8 cellular contexts compared by ENCODE assay signal in the genomic region with DNA sequence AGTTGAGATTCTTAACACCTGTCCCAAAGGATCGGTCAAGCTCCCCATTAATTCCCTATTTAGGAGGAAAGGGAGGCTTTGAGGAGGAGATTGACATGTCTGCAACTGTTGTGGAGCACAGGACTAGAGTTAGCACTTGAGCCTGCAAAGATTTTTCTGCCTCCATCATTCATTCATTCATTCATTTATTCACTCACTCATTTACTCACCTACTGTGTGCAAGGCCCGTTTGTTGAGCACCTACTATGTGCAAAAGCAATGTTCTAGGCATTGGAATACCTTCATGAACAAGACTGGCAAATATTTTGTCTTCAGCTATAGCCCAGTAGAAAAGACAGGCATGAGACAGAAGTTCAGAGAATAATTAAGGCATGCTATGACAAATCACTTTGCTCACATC.
"Had no signal": no experiment of that assay in that cellular context is flagged by ENCODE, and none has a peak within 500 bp of the region (broad histone marks: within the 10 kb centered on the region; RNA-seq: fewer than 3 reads in every experiment).

No MANE protein-coding gene starts in this region.

- FAIRE-seq: G401.6, GM12878, GM12891, GM12892, GM18507, GM19239 had no signal

- DNase-seq: GDM1, GF-D8 had no signal

- H3K4me3 ChIP-seq: GM12878 had no signal

- ATAC-seq: GM12878 had no signal
